In genomic region chr5:159451197-159452052, GRCh38 we compare ENCODE assay signal across 8 cellular contexts.
DNase-seq lines count a peak whose midpoint lies in the region; ATAC-seq and TF ChIP-seq lines count a peak whose summit lies in the region.
"Had no signal": no experiment of that assay in that cellular context is flagged by ENCODE, and none has a peak within 500 bp of the region (broad histone marks: within the 10 kb centered on the region; RNA-seq: fewer than 3 reads in every experiment).

No MANE protein-coding gene starts in this region.

- WGBS in transverse colon (ENCODE audit: low coverage in 1 of 2), 2 donors: 54 to 78% methylated on average over 2 to 13 of the region's 13 CpGs

- ATAC-seq in HG03520 (IDR thresholded peaks at IDR 0.05; ENCODE audit: unreplicated experiment): no peak

- DNase-seq in HS-5 (ENCODE audit: low read depth): peak; percentile 88
- peak; percentile 94 for DNase-seq in brain microvascular endothelial cell
- DNase-seq in kidney epithelial cell (ENCODE audit: low read depth): peak; percentile 75
- DNase-seq in transverse colon: no peak
- DNase-seq in nephron progenitor cell: no peak
- no peak for DNase-seq in NCI-H526 treated with DMSO at 0.1 percent for 48 hours (lab: John Stamatoyannopoulos, UW)

- no peaks in the 10 kb centered on the region for H3K4me1 Mint-ChIP-seq in nephron progenitor cell

- H3K4me3 Mint-ChIP-seq in nephron progenitor cell: no peak overlapping the region

- no peaks in the 10 kb centered on the region for H3K9me3 ChIP-seq in transverse colon

- H3K27me3 ChIP-seq in brain microvascular endothelial cell (replicated peaks) (no peaks in the 10 kb centered on the region), kidney epithelial cell (ENCODE audit: control insufficient read depth, insufficient read depth, low read length) (no peaks in the 10 kb centered on the region), transverse colon (no peaks in the 10 kb centered on the region)

- peak overlapping the region; percentile 14 for H3K27ac ChIP-seq in brain microvascular endothelial cell
- H3K27ac ChIP-seq in transverse colon: peak overlapping the region; percentile 3 to 50 (median 44)
- H3K27ac ChIP-seq: SK-N-MC had no signal

- H3K4me3 ChIP-seq in brain microvascular endothelial cell (ENCODE audit: low read depth, low read length): no peak overlapping the region
- H3K4me3 ChIP-seq in kidney epithelial cell (ENCODE audit: low read depth, low read length): no peak overlapping the region
- H3K4me3 ChIP-seq in transverse colon: no peak overlapping the region
- H3K4me3 ChIP-seq: SK-N-MC had no signal

- H3K27ac Mint-ChIP-seq in nephron progenitor cell: no peak overlapping the region

- no peaks in the 10 kb centered on the region for H3K9me3 Mint-ChIP-seq in nephron progenitor cell

- TF ChIP-seq CTCF in brain microvascular endothelial cell (IDR thresholded peaks at IDR 0.05; ENCODE audit: low read depth, low read length, missing control alignments): no peak
- no peak for TF ChIP-seq CTCF in kidney epithelial cell (IDR thresholded peaks at IDR 0.05; ENCODE audit: insufficient read depth, low read length, poor library complexity, severe bottlenecking)
- no peak for TF ChIP-seq CTCF in transverse colon (IDR thresholded peaks at IDR 0.05)
- TF ChIP-seq CTCF in nephron progenitor cell (IDR thresholded peaks at IDR 0.05): no peak

- H3K4me1 ChIP-seq in transverse colon: no peaks in the 10 kb centered on the region

- in situ Hi-C loops in brain microvascular endothelial cell (cut with HindIII; ENCODE audit: low pct_ligation_motif_present, low sequenced_read_pairs): no loop called here
- in situ Hi-C loops in transverse colon (cut with MboI; ENCODE audit: low pct_ligation_motif_present in 1 of 4, low pct_unique_long_range_greater_than_20kb in 1 of 4, low sequenced_read_pairs in 3 of 4): no loop called here

- TF ChIP-seq EP300 in transverse colon (IDR thresholded peaks at IDR 0.05; ENCODE audit: low read depth): no peak

- H3K27me3 Mint-ChIP-seq in nephron progenitor cell (ENCODE audit: low read depth, poor library complexity): peaks cover 23% of the 10 kb centered on the region

- H3K36me3 ChIP-seq in brain microvascular endothelial cell (replicated peaks) (no peaks in the 10 kb centered on the region), kidney epithelial cell (ENCODE audit: control insufficient read depth, insufficient read depth, low read length) (no peaks in the 10 kb centered on the region), transverse colon (no peaks in the 10 kb centered on the region)

- intact Hi-C loops in transverse colon (cut with DNase I; ENCODE audit: low total_unique reads): no loop called here

- TF ChIP-seq POLR2A in transverse colon (IDR thresholded peaks at IDR 0.05): no peak

- H3K36me3 Mint-ChIP-seq in nephron progenitor cell (ENCODE audit: low read depth): no peaks in the 10 kb centered on the region

Comparison
In these comparisons a context has a peak if more than half of its experiments do, and no peak if none do; other contexts are left out.
1. DNase-seq: peak in HS-5 (single experiment), brain microvascular endothelial cell (single experiment) and kidney epithelial cell (single experiment); none in transverse colon (single experiment), nephron progenitor cell (single experiment) and NCI-H526 treated with DMSO at 0.1 percent for 48 hours (single experiment).